35 cellular contexts compared by ENCODE assay signal in genomic region chr10:72505435-72505834, GRCh38.
"Had no signal": no experiment of that assay in that cellular context is flagged by ENCODE, and none has a peak within 500 bp of the region (broad histone marks: within the 10 kb centered on the region; RNA-seq: fewer than 3 reads in every experiment).

No MANE protein-coding gene starts in this region.

- DNase-seq: Karpas-422, Kasumi-1, MM.1S, MV-4-11, NCI-H1048, NCI-H1092, NCI-H1092 treated with DMSO at 0.1 percent for 48 hours, NCI-H1105, NCI-H1105 treated with DMSO at 0.1 percent for 48 hours, NCI-H1417, NCI-H1417 treated with DMSO at 0.1 percent for 48 hours, NCI-H1436, NCI-H1436 treated with DMSO at 0.1 percent for 48 hours, NCI-H146, NCI-H1694, NCI-H1694 treated with DMSO at 0.1 percent for 48 hours, NCI-H187, NCI-H187 treated with DMSO at 0.1 percent for 48 hours, NCI-H1930, NCI-H2029, NCI-H2029 treated with DMSO at 0.1 percent for 48 hours, NCI-H2081, NCI-H2081 treated with DMSO at 0.1 percent for 48 hours, NCI-H2107, NCI-H2171, NCI-H2171 treated with DMSO at 0.1 percent for 48 hours, NCI-H2227 treated with DMSO at 0.1 percent for 48 hours, NCI-H226, NCI-H345, NCI-H446, NCI-H446 treated with DMSO at 0.1 percent for 48 hours, NCI-H510A, NCI-H510A treated with DMSO at 0.1 percent for 48 hours, NCI-H524, NCI-H524 treated with DMSO at 0.1 percent for 48 hours had no signal
